In the genomic region with DNA sequence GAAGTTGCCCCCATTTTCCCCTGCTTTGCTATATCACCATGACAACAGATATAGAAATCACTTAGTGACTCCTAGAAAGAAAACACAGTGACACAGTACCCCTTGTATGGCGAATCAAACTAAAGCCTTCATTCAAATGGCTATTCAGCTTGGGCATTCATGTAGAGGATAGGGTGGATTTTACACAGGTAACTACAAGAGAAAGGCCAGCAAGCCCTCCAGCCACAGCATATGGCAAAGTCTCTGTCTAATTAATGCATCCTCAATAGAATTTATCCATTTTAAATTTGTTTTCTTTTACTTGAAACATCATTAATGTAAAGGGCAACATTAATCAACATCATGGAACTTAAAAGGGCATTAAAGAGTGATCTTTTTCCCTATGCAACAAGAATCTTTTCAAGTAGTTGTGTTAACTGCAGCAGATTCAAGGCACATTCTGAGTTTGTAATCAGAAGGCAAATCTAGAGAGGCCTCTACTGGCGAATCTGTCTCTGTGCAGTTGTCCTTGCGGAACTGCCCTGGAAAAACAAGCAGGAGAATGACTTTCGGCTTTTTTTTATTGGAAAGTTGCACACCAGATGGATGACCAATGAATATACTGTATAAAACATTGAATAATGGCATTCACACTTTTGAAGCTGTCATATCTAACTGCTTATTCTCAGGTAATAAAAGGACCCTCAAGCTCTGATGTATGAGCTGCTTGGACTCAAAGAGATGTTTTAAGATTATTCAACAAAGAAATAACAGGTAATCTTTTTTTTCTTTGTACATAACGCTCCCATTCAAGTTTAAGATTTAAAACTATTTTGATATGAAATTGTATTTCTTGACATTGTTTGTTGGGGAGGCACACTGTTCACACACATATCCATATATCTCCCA, we compare ENCODE assay signal across 8 cellular contexts.
DNase-seq lines count a peak whose midpoint lies in the region; ATAC-seq and TF ChIP-seq lines count a peak whose summit lies in the region.

No MANE protein-coding gene starts in this region.

- H2AFZ ChIP-seq in DND-41 (ENCODE audit: low read depth, low read length): no peak overlapping the region

- H3K36me3 ChIP-seq in DND-41 (ENCODE audit: insufficient read depth, low read length) (no peaks in the 10 kb centered on the region), tibial nerve (no peaks in the 10 kb centered on the region)

- no peak overlapping the region for H3K9ac ChIP-seq in DND-41 (ENCODE audit: low read depth, low read length)

- in situ Hi-C loops in KBM-7 (cut with MboI; ENCODE audit: low pct_unique_long_range_greater_than_20kb, low sequenced_read_pairs): no loop called here

- H3K79me2 ChIP-seq in DND-41 (ENCODE audit: insufficient read depth, low read length): no peaks in the 10 kb centered on the region

- no peaks in the 10 kb centered on the region for H3K27me3 ChIP-seq in DND-41 (ENCODE audit: insufficient read depth, low read length, poor library complexity)
- H3K27me3 ChIP-seq in tibial nerve: no peaks in the 10 kb centered on the region

- peaks cover 0 to 12% (median 0%) of the 10 kb centered on the region in 6 donors for H3K9me3 Mint-ChIP-seq in immature natural killer cell

- H3K4me2 ChIP-seq in DND-41 (ENCODE audit: insufficient read depth, low read length): no peak overlapping the region

- no peak overlapping the region for H3K4me3 ChIP-seq in DND-41 (ENCODE audit: low read depth in 1 of 2, low read length in 2 of 2)
- H3K4me3 ChIP-seq in tibial nerve: no peak overlapping the region

- no peak overlapping the region for H3K27ac ChIP-seq in DND-41 (ENCODE audit: low read length)
- H3K27ac ChIP-seq in tibial nerve: no peak overlapping the region

- no peak overlapping the region for H3K27ac Mint-ChIP-seq in immature natural killer cell

- ATAC-seq in DND-41 (ENCODE audit: insufficient read depth, low read depth) (no peak), HG02623 (IDR thresholded peaks at IDR 0.05; ENCODE audit: unreplicated experiment) (no peak)

- no peaks in the 10 kb centered on the region for H3K36me3 Mint-ChIP-seq in immature natural killer cell

- TF ChIP-seq EP300 in tibial nerve (IDR thresholded peaks at IDR 0.05): no peak

- TF ChIP-seq CTCF in DND-41 (IDR thresholded peaks at IDR 0.05; ENCODE audit: borderline replicate concordance, extremely low read depth, low read length, poor library complexity, severe bottlenecking) (peak; percentile 35), tibial nerve (IDR thresholded peaks at IDR 0.05) (peak; percentile 40 to 80 (median 51))

- H3K4me3 Mint-ChIP-seq in immature natural killer cell: no peak overlapping the region

- peaks cover 11% of the 10 kb centered on the region for H3K4me1 ChIP-seq in DND-41 (ENCODE audit: insufficient read depth, low read length)
- H3K4me1 ChIP-seq in tibial nerve: peaks cover 0 to 16% (median 0%) of the 10 kb centered on the region in 4 donors

- no peak for TF ChIP-seq POLR2A in tibial nerve (IDR thresholded peaks at IDR 0.05)

- H3K27me3 Mint-ChIP-seq in immature natural killer cell (ENCODE audit: low read depth in 3 of 3): no peaks in the 10 kb centered on the region

- no peaks in the 10 kb centered on the region for H3K9me3 ChIP-seq in DND-41 (ENCODE audit: insufficient read depth, low read length, severe bottlenecking)
- no peaks in the 10 kb centered on the region for H3K9me3 ChIP-seq in tibial nerve

- no peak for DNase-seq in DND-41
- DNase-seq in KBM-7: peak; percentile 12
- peak; percentile 34 for DNase-seq in SW480 (ENCODE audit: low spot score)
- DNase-seq in hippocampal formation (lab: John Stamatoyannopoulos, UW): peak; percentile 6 to 84
- DNase-seq in tibial nerve (ENCODE audit: low spot score in 2 of 2): no peak
- no peak for DNase-seq in immature natural killer cell
- no peak for DNase-seq in NCI-H1930 (lab: John Stamatoyannopoulos, UW)

- no peaks in the 10 kb centered on the region for H4K20me1 ChIP-seq in DND-41 (ENCODE audit: insufficient read depth, low read length)

- H3K4me1 Mint-ChIP-seq in immature natural killer cell: no peaks in the 10 kb centered on the region

- WGBS in tibial nerve, 2 donors: 37 to 43% methylated on average over 5 of the region's 5 CpGs

Comparison
In these comparisons a context has a peak if more than half of its experiments do, and no peak if none do; other contexts are left out.
1. DNase-seq: peak in KBM-7 (single experiment), SW480 (single experiment) and hippocampal formation (2 of 2); none in DND-41 (single experiment), tibial nerve (0 of 2), immature natural killer cell (0 of 3) and NCI-H1930 (0 of 2).